30 cellular contexts compared by ENCODE assay signal in the genomic region with DNA sequence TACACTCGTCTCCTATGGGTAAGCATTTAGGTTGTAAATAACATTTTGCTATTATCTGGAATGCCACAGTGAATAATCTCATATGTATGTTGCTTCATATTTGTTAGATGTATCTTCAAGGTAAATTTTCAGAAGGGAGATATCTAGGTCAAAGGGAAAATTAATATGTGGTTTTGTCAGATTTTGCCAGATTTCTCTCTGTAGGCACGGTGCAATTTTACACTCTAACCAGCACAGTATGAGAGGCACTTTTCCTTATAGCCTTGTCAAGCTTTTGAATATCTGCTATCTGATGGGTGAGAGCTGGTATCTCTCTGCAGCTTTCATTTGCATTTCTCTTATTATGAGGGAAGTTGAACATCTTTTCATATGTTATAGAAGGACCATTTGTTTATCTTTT.
A peak's percentile ranks its signal among the peaks of the same experiment; 100 is the strongest.
DNase-seq lines count a peak whose midpoint lies in the region; ATAC-seq and TF ChIP-seq lines count a peak whose summit lies in the region.
"Had no signal": no experiment of that assay in that cellular context is flagged by ENCODE, and none has a peak within 500 bp of the region (broad histone marks: within the 10 kb centered on the region; RNA-seq: fewer than 3 reads in every experiment).

No MANE protein-coding gene starts in this region.

- peak overlapping the region; percentile 45 for H3K27ac Mint-ChIP-seq in activated CD8-positive, alpha-beta memory T cell treated with anti-CD3 and anti-CD28 coated beads, Interleukin-2, amount 10 ng/mL, durations not matched to agents 7 days and 5 days
- peak overlapping the region; percentile 45 for H3K27ac Mint-ChIP-seq in T-helper 17 cell
- peak overlapping the region; percentile 44 to 74 for H3K27ac Mint-ChIP-seq in effector memory CD8-positive, alpha-beta T cell
- peak overlapping the region; percentile 67 for H3K27ac Mint-ChIP-seq in stimulated activated naive B cell treated with anti-CD40 and anti-IgM and Interleukin-4, amounts not matched to agents 10 μg/mL and 1 μg/mL and 100 μg/mL, for 72 hours
- H3K27ac Mint-ChIP-seq: activated T-helper 1 cell treated with anti-CD3 and anti-CD28 coated beads, Interleukin-12 subunit alpha, Interleukin-12 subunit beta, Interleukin-2, Interleukin-4 antibody, amounts not matched to agents 30 ng/mL and 10 ng/mL and 1 ng/mL, durations not matched to agents 14 hours and 24 hours and 36 hours; GM23338 had no signal

- H3K36me3 Mint-ChIP-seq in activated CD8-positive, alpha-beta memory T cell treated with anti-CD3 and anti-CD28 coated beads, Interleukin-2, amount 10 ng/mL, durations not matched to agents 7 days and 5 days: peaks cover 53% of the 10 kb centered on the region
- peaks cover 12% of the 10 kb centered on the region for H3K36me3 Mint-ChIP-seq in T-helper 17 cell (ENCODE audit: low read depth)
- peaks cover 84% of the 10 kb centered on the region for H3K36me3 Mint-ChIP-seq in effector memory CD8-positive, alpha-beta T cell (ENCODE audit: insufficient read depth)
- H3K36me3 Mint-ChIP-seq in stimulated activated naive B cell treated with anti-CD40 and anti-IgM and Interleukin-4, amounts not matched to agents 10 μg/mL and 1 μg/mL and 100 μg/mL, for 72 hours: peaks cover 26 to 51% of the 10 kb centered on the region in 2 donors

- no peak for TF ChIP-seq CTCF in GM10248 (IDR thresholded peaks at IDR 0.05; ENCODE audit: control extremely low read depth, extremely low read depth, low read depth, missing control alignments)

- H3K4me3 Mint-ChIP-seq in activated CD8-positive, alpha-beta memory T cell treated with anti-CD3 and anti-CD28 coated beads, Interleukin-2, amount 10 ng/mL, durations not matched to agents 7 days and 5 days: no peak overlapping the region
- no peak overlapping the region for H3K4me3 Mint-ChIP-seq in T-helper 17 cell
- no peak overlapping the region for H3K4me3 Mint-ChIP-seq in effector memory CD8-positive, alpha-beta T cell
- H3K4me3 Mint-ChIP-seq in stimulated activated naive B cell treated with anti-CD40 and anti-IgM and Interleukin-4, amounts not matched to agents 10 μg/mL and 1 μg/mL and 100 μg/mL, for 72 hours: no peak overlapping the region
- H3K4me3 Mint-ChIP-seq: activated T-helper 1 cell treated with anti-CD3 and anti-CD28 coated beads, Interleukin-12 subunit alpha, Interleukin-12 subunit beta, Interleukin-2, Interleukin-4 antibody, amounts not matched to agents 30 ng/mL and 10 ng/mL and 1 ng/mL, durations not matched to agents 14 hours and 24 hours and 36 hours; GM23338; memory B cell had no signal

- POLR2A ChIA-PET in GM10248 (lab: Yijun Ruan, JAX): no interaction called here

- H3K9me3 ChIP-seq in T-helper 17 cell (ENCODE audit: control insufficient read depth, low read length, poor library complexity, severe bottlenecking): no peaks in the 10 kb centered on the region
- H3K9me3 ChIP-seq: prostate gland, sigmoid colon, SJCRH30, testis, vagina had no signal

- no peak for DNase-seq in activated CD8-positive, alpha-beta memory T cell treated with anti-CD3 and anti-CD28 coated beads, Interleukin-2, amount 10 ng/mL, durations not matched to agents 7 days and 5 days
- no peak for DNase-seq in activated CD8-positive, alpha-beta memory T cell treated with anti-CD3 and anti-CD28 coated beads, Interleukin-2, amount 50 U/mL, for 48 hours
- DNase-seq in T-helper 17 cell (no peak), GM10248 (ENCODE audit: extremely low spot score) (no peak), AML-193 (lab: John Stamatoyannopoulos, UW) (no peak)
- no peak for DNase-seq in effector memory CD8-positive, alpha-beta T cell
- DNase-seq in stimulated activated naive B cell treated with anti-CD40 and anti-IgM and Interleukin-4, amounts not matched to agents 10 μg/mL and 1 μg/mL and 100 μg/mL, for 72 hours: no peak
- DNase-seq: activated CD4-positive, CD25-positive, alpha-beta regulatory T cell treated with anti-CD3 and anti-CD28 coated beads, Interleukin-2, amount 50 U/mL, for 72 hours; central memory CD4-positive, alpha-beta T cell; DMS79; dorsolateral prefrontal cortex; GF-D8; hippocampal formation; Karpas-422; NCI-H1436; NCI-H345; NCI-H748 treated with DMSO at 0.1 percent for 48 hours; nucleus accumbens; sigmoid colon; SJCRH30; stimulated activated CD4-positive, alpha-beta T cell treated with anti-CD3 and anti-CD28 coated beads, Interleukin-4, amount 100 ng/mL, for 24 hours; stimulated activated naive CD4-positive, alpha-beta T cell; testis had no signal

- no peaks in the 10 kb centered on the region for H3K9me3 Mint-ChIP-seq in activated CD8-positive, alpha-beta memory T cell treated with anti-CD3 and anti-CD28 coated beads, Interleukin-2, amount 10 ng/mL, durations not matched to agents 7 days and 5 days (ENCODE audit: low read depth)
- no peaks in the 10 kb centered on the region for H3K9me3 Mint-ChIP-seq in effector memory CD8-positive, alpha-beta T cell
- H3K9me3 Mint-ChIP-seq in stimulated activated naive B cell treated with anti-CD40 and anti-IgM and Interleukin-4, amounts not matched to agents 10 μg/mL and 1 μg/mL and 100 μg/mL, for 72 hours: no peaks in the 10 kb centered on the region
- H3K9me3 Mint-ChIP-seq: activated T-helper 1 cell treated with anti-CD3 and anti-CD28 coated beads, Interleukin-12 subunit alpha, Interleukin-12 subunit beta, Interleukin-2, Interleukin-4 antibody, amounts not matched to agents 30 ng/mL and 10 ng/mL and 1 ng/mL, durations not matched to agents 14 hours and 24 hours and 36 hours; GM23338; memory B cell had no signal

- no peaks in the 10 kb centered on the region for H3K27me3 Mint-ChIP-seq in activated CD8-positive, alpha-beta memory T cell treated with anti-CD3 and anti-CD28 coated beads, Interleukin-2, amount 10 ng/mL, durations not matched to agents 7 days and 5 days
- H3K27me3 Mint-ChIP-seq in T-helper 17 cell: no peaks in the 10 kb centered on the region
- H3K27me3 Mint-ChIP-seq in effector memory CD8-positive, alpha-beta T cell: no peaks in the 10 kb centered on the region
- no peaks in the 10 kb centered on the region for H3K27me3 Mint-ChIP-seq in stimulated activated naive B cell treated with anti-CD40 and anti-IgM and Interleukin-4, amounts not matched to agents 10 μg/mL and 1 μg/mL and 100 μg/mL, for 72 hours
- H3K27me3 Mint-ChIP-seq: memory B cell had no signal

- peaks cover 9% of the 10 kb centered on the region for H3K4me1 Mint-ChIP-seq in activated CD8-positive, alpha-beta memory T cell treated with anti-CD3 and anti-CD28 coated beads, Interleukin-2, amount 10 ng/mL, durations not matched to agents 7 days and 5 days
- H3K4me1 Mint-ChIP-seq in T-helper 17 cell: peaks cover 16% of the 10 kb centered on the region
- H3K4me1 Mint-ChIP-seq in effector memory CD8-positive, alpha-beta T cell (ENCODE audit: low read depth in 2 of 2): peaks cover 10 to 28% of the 10 kb centered on the region in 2 donors
- peaks cover 0 to 5% of the 10 kb centered on the region in 2 donors for H3K4me1 Mint-ChIP-seq in stimulated activated naive B cell treated with anti-CD40 and anti-IgM and Interleukin-4, amounts not matched to agents 10 μg/mL and 1 μg/mL and 100 μg/mL, for 72 hours
- H3K4me1 Mint-ChIP-seq: memory B cell had no signal

- CTCF ChIA-PET in activated CD8-positive, alpha-beta memory T cell treated with anti-CD3 and anti-CD28 coated beads, Interleukin-2, amount 10 ng/mL, durations not matched to agents 7 days and 5 days (lab: Charles Lee): interaction anchor here (1.3 kb wide), 1 partner anchor 11 kb away, joined by 5 read pairs; no protein-coding TSS in a partner anchor
- CTCF ChIA-PET in GM10248 (lab: Yijun Ruan, JAX): interaction anchor here (1.4 kb wide), 1 partner anchor 11 kb away, joined by 3 read pairs; no protein-coding TSS in a partner anchor

- no peak for ATAC-seq in activated CD8-positive, alpha-beta memory T cell treated with anti-CD3 and anti-CD28 coated beads, Interleukin-2, amount 10 ng/mL, durations not matched to agents 7 days and 5 days
- no peak for ATAC-seq in T-helper 17 cell
- no peak for ATAC-seq in effector memory CD8-positive, alpha-beta T cell (replicated peaks)
- ATAC-seq in stimulated activated naive B cell treated with anti-CD40 and anti-IgM and Interleukin-4, amounts not matched to agents 10 μg/mL and 1 μg/mL and 100 μg/mL, for 72 hours (replicated peaks): no peak
- ATAC-seq in HG03354 (IDR thresholded peaks at IDR 0.05; ENCODE audit: poor library complexity, severe bottlenecking, unreplicated experiment): no peak
- ATAC-seq: GM23338, HepG2 had no signal
